Comparison of ENCODE assay signal across 10 cellular contexts in genomic region chr13:74573654-74574053, GRCh38.
DNase-seq lines count a peak whose midpoint lies in the region; ATAC-seq and TF ChIP-seq lines count a peak whose summit lies in the region.
"Had no signal": no experiment of that assay in that cellular context is flagged by ENCODE, and none has a peak within 500 bp of the region (broad histone marks: within the 10 kb centered on the region; RNA-seq: fewer than 3 reads in every experiment).

No MANE protein-coding gene starts in this region.

- no peaks in the 10 kb centered on the region for H3K9me3 ChIP-seq in SK-N-SH
- H3K9me3 ChIP-seq in mesenchymal stem cell (ENCODE audit: control insufficient read depth, low read length): no peaks in the 10 kb centered on the region

- H3K79me2 ChIP-seq in SK-N-SH (ENCODE audit: insufficient read depth) (no peaks in the 10 kb centered on the region), GM23338 (replicated peaks; ENCODE audit: insufficient read depth) (no peaks in the 10 kb centered on the region)

- H3K27ac Mint-ChIP-seq in GM23338: no peak overlapping the region
- no peak overlapping the region for H3K27ac Mint-ChIP-seq in activated CD8-positive, alpha-beta T cell treated with anti-CD3 and anti-CD28 coated beads, Interleukin-2, amount 10 ng/mL, durations not matched to agents 7 days and 5 days

- H3K27me3 Mint-ChIP-seq in GM23338 (ENCODE audit: insufficient read depth, low read depth, poor library complexity): peaks cover 7% of the 10 kb centered on the region
- H3K27me3 Mint-ChIP-seq in activated CD8-positive, alpha-beta T cell treated with anti-CD3 and anti-CD28 coated beads, Interleukin-2, amount 10 ng/mL, durations not matched to agents 7 days and 5 days (ENCODE audit: low read depth): peaks cover 40% of the 10 kb centered on the region

- H2BK12ac ChIP-seq in mesenchymal stem cell (ENCODE audit: low read length in 2 of 2): no peak overlapping the region

- H4K20me1 ChIP-seq in SK-N-SH (ENCODE audit: insufficient read depth) (no peaks in the 10 kb centered on the region), GM23338 (replicated peaks; ENCODE audit: insufficient read depth) (no peaks in the 10 kb centered on the region)

- H3K9ac ChIP-seq in SK-N-SH (no peak overlapping the region), mesenchymal stem cell (ENCODE audit: low read length) (no peak overlapping the region)
- H3K9ac ChIP-seq: GM23248 had no signal

- H3K27ac ChIP-seq in SK-N-SH (ENCODE audit: low read depth in 2 of 2, low read length in 1 of 2) (no peak overlapping the region), GM23338 (ENCODE audit: low read depth) (no peak overlapping the region), mesenchymal stem cell (ENCODE audit: low read length, poor library complexity, severe bottlenecking) (no peak overlapping the region), RWPE1 (no peak overlapping the region)
- H3K27ac ChIP-seq: GM23248 had no signal

- H3K9me2 ChIP-seq in SK-N-SH (no peaks in the 10 kb centered on the region), GM23338 (ENCODE audit: insufficient read depth) (no peaks in the 10 kb centered on the region; the same call in 1 of the 2 replicates)

- no peak overlapping the region for H3K18ac ChIP-seq in mesenchymal stem cell (ENCODE audit: low read depth in 1 of 2, low read length in 2 of 2)

- 85% methylated on average over 7 of the region's 7 CpGs for WGBS in SK-N-SH (ENCODE audit: low lambda C conversion rate)
- WGBS in mesenchymal stem cell: 55% methylated on average over 6 of the region's 7 CpGs

- 0 out of 2 replicates have a peak, but pooled peaks have one; percentile 11 for TF ChIP-seq RAD21 in SK-N-SH (IDR thresholded peaks at IDR 0.05; ENCODE audit: low read length)

- no peak overlapping the region for H4K8ac ChIP-seq in mesenchymal stem cell (ENCODE audit: low read length)

- H4K91ac ChIP-seq in mesenchymal stem cell (ENCODE audit: low read length): no peak overlapping the region

- ATAC-seq in SK-N-SH treated with all-trans-retinoic acid at 6 μM for 48 hours (no peak), GM23338 (peak; percentile 67)
- no peak for ATAC-seq in activated CD8-positive, alpha-beta T cell treated with anti-CD3 and anti-CD28 coated beads, Interleukin-2, amount 10 ng/mL, durations not matched to agents 7 days and 5 days

- H3K4me1 ChIP-seq in SK-N-SH (ENCODE audit: control insufficient read depth in 1 of 2, insufficient read depth in 2 of 2, low read depth in 1 of 2, low read length in 1 of 2) (peaks cover 0 to 15% of the 10 kb centered on the region in 2 experiments; a peak in 2 of 4 replicates), GM23338 (ENCODE audit: insufficient read depth) (peaks cover 24% of the 10 kb centered on the region; the same call in 1 of the 2 replicates), mesenchymal stem cell (ENCODE audit: control insufficient read depth, insufficient read depth, low read depth, low read length) (peaks cover 3% of the 10 kb centered on the region)

- no peak overlapping the region for H2BK15ac ChIP-seq in mesenchymal stem cell (ENCODE audit: low read depth, poor library complexity, severe bottlenecking)

- TF ChIP-seq EP300 in SK-N-SH (IDR thresholded peaks at IDR 0.05; ENCODE audit: borderline replicate concordance in 1 of 2, low read depth in 1 of 2, low read length in 1 of 2): no peak

- H3K4me2 ChIP-seq in SK-N-SH (no peak overlapping the region), GM23338 (no peak overlapping the region), mesenchymal stem cell (ENCODE audit: low read length, poor library complexity, severe bottlenecking) (no peak overlapping the region)

- H3K4me1 Mint-ChIP-seq in GM23338: peaks cover 22% of the 10 kb centered on the region
- peaks cover 16% of the 10 kb centered on the region for H3K4me1 Mint-ChIP-seq in activated CD8-positive, alpha-beta T cell treated with anti-CD3 and anti-CD28 coated beads, Interleukin-2, amount 10 ng/mL, durations not matched to agents 7 days and 5 days (ENCODE audit: low read depth)

- H3K79me1 ChIP-seq in mesenchymal stem cell (replicated peaks; ENCODE audit: low read length, poor library complexity, severe bottlenecking): no peaks in the 10 kb centered on the region

- no peaks in the 10 kb centered on the region for H3K9me3 Mint-ChIP-seq in GM23338
- H3K9me3 Mint-ChIP-seq in activated CD8-positive, alpha-beta T cell treated with anti-CD3 and anti-CD28 coated beads, Interleukin-2, amount 10 ng/mL, durations not matched to agents 7 days and 5 days (ENCODE audit: insufficient read depth): no peaks in the 10 kb centered on the region

- H3K23ac ChIP-seq in mesenchymal stem cell (ENCODE audit: low read length in 2 of 2): no peak overlapping the region

- no peak overlapping the region for H2BK5ac ChIP-seq in mesenchymal stem cell (ENCODE audit: low read depth, low read length, poor library complexity, severe bottlenecking)

- no peak overlapping the region for H3K4me3 Mint-ChIP-seq in GM23338
- no peak overlapping the region for H3K4me3 Mint-ChIP-seq in activated CD8-positive, alpha-beta T cell treated with anti-CD3 and anti-CD28 coated beads, Interleukin-2, amount 10 ng/mL, durations not matched to agents 7 days and 5 days

- DNase-seq in SK-N-SH (no peak), GM23338 (ENCODE audit: low spot score) (peak; percentile 78), kidney epithelial cell (ENCODE audit: low read depth) (no peak), mesenchymal stem cell (no peak), RWPE1 (ENCODE audit: low spot score) (no peak), occipital lobe (lab: John Stamatoyannopoulos, UW) (no peak)
- peak; percentile 33 for DNase-seq in activated CD8-positive, alpha-beta T cell treated with anti-CD3 and anti-CD28 coated beads, Interleukin-2, amount 10 ng/mL, durations not matched to agents 7 days and 5 days
- DNase-seq: GM23248, NCI-H2029 treated with DMSO at 0.1 percent for 48 hours had no signal

- CTCF ChIA-PET in SK-N-SH (lab: Yijun Ruan, JAX) (interaction anchor here (0.6 to 1.9 kb wide), 3 partner anchors 287 to 905 kb away, joined by 3 to 8 read pairs (median 3); no protein-coding TSS in a partner anchor), RWPE1 (lab: Yijun Ruan, JAX) (no interaction called here)
- CTCF ChIA-PET in activated CD8-positive, alpha-beta T cell treated with anti-CD3 and anti-CD28 coated beads, Interleukin-2, amount 10 ng/mL, durations not matched to agents 7 days and 5 days (lab: Charles Lee): interaction anchor here (0.7 kb wide), 2 partner anchors 15 to 101 kb away, joined by 3 read pairs; no protein-coding TSS in a partner anchor

- H3F3A ChIP-seq in SK-N-SH (replicated peaks; ENCODE audit: insufficient read depth) (no peaks in the 10 kb centered on the region), GM23338 (replicated peaks; ENCODE audit: low read depth) (no peaks in the 10 kb centered on the region)

- H3K14ac ChIP-seq in mesenchymal stem cell (ENCODE audit: low read length in 2 of 2): no peak overlapping the region

- no peak overlapping the region for H2AK5ac ChIP-seq in mesenchymal stem cell (ENCODE audit: low read length, severe bottlenecking)

- TF ChIP-seq CTCF in SK-N-SH (IDR thresholded peaks at IDR 0.05): peak; percentile 25; the same call in 1 of the 2 replicates
- TF ChIP-seq CTCF in GM23338 (conservative IDR thresholded peaks at IDR 0.05; ENCODE audit: low read depth in 2 of 2): peak; percentile 79 to 90
- peak; percentile 34 for TF ChIP-seq CTCF in kidney epithelial cell (IDR thresholded peaks at IDR 0.05; ENCODE audit: insufficient read depth, low read length, poor library complexity, severe bottlenecking)
- no peak for TF ChIP-seq CTCF in RWPE1 (conservative IDR thresholded peaks at IDR 0.05; ENCODE audit: low read depth)

- no peak overlapping the region for H3K4ac ChIP-seq in mesenchymal stem cell (ENCODE audit: low read depth in 1 of 2, low read length in 2 of 2)

- H2AFZ ChIP-seq in SK-N-SH (ENCODE audit: low read depth) (no peak overlapping the region), GM23338 (no peak overlapping the region), mesenchymal stem cell (ENCODE audit: low read depth, low read length) (no peak overlapping the region)
- H2AFZ ChIP-seq: GM23248 had no signal

- POLR2A ChIA-PET in SK-N-SH (lab: Yijun Ruan, JAX): no interaction called here
- POLR2A ChIA-PET in activated CD8-positive, alpha-beta T cell treated with anti-CD3 and anti-CD28 coated beads, Interleukin-2, amount 10 ng/mL, durations not matched to agents 7 days and 5 days (lab: Charles Lee): no interaction called here
- POLR2A ChIA-PET in RWPE1 (lab: Yijun Ruan, JAX; ENCODE audit: low non-redundant PET): no interaction called here

- no peaks in the 10 kb centered on the region for H3K36me3 Mint-ChIP-seq in GM23338 (ENCODE audit: low read depth)
- H3K36me3 Mint-ChIP-seq in activated CD8-positive, alpha-beta T cell treated with anti-CD3 and anti-CD28 coated beads, Interleukin-2, amount 10 ng/mL, durations not matched to agents 7 days and 5 days (ENCODE audit: low read depth): no peaks in the 10 kb centered on the region

- H3K4me3 ChIP-seq in SK-N-SH (ENCODE audit: low read depth in 2 of 2, low read length in 1 of 2) (no peak overlapping the region), GM23338 (no peak overlapping the region), kidney epithelial cell (ENCODE audit: low read depth, low read length) (no peak overlapping the region), mesenchymal stem cell (ENCODE audit: insufficient read depth in 1 of 2, low read depth in 1 of 2, low read length in 2 of 2) (no peak overlapping the region)
- H3K4me3 ChIP-seq: GM23248 had no signal

- H3K27me3 ChIP-seq in SK-N-SH (ENCODE audit: insufficient read depth) (peaks cover 5% of the 10 kb centered on the region; the same call in 1 of the 2 replicates), GM23338 (ENCODE audit: insufficient read depth) (peaks cover 17% of the 10 kb centered on the region; the same call in 1 of the 2 replicates), kidney epithelial cell (ENCODE audit: control insufficient read depth, insufficient read depth, low read length) (peaks cover 2% of the 10 kb centered on the region), mesenchymal stem cell (ENCODE audit: control insufficient read depth in 1 of 2, insufficient read depth in 1 of 2, low read length in 2 of 2) (no peaks in the 10 kb centered on the region)

- no peaks in the 10 kb centered on the region for H3K36me3 ChIP-seq in SK-N-SH (replicated peaks in 1 of 2; ENCODE audit: control insufficient read depth in 1 of 2, insufficient read depth in 2 of 2, low read length in 1 of 2)
- H3K36me3 ChIP-seq in GM23338 (ENCODE audit: insufficient read depth): no peaks in the 10 kb centered on the region
- H3K36me3 ChIP-seq in kidney epithelial cell (ENCODE audit: control insufficient read depth, insufficient read depth, low read length): no peaks in the 10 kb centered on the region
- H3K36me3 ChIP-seq in mesenchymal stem cell (ENCODE audit: control insufficient read depth in 1 of 2, insufficient read depth in 2 of 2, low read depth in 1 of 2, low read length in 2 of 2): no peaks in the 10 kb centered on the region

- H2BK120ac ChIP-seq in mesenchymal stem cell (ENCODE audit: low read depth, low read length): no peak overlapping the region

TF ChIP-seq in SK-N-SH, 30 proteins besides CTCF, POLR2A, EP300 and RAD21 (continues in another document):
- no peak for TF ChIP-seq JUND (IDR thresholded peaks at IDR 0.05)

TF ChIP-seq in GM23338, 12 proteins besides CTCF, POLR2A, EP300 and RAD21:
- TF ChIP-seq CREB1 (CRISPR knock-in tag; IDR thresholded peaks at IDR 0.05; ENCODE audit: low read depth) (no peak), ZNF114 (CRISPR knock-in tag; IDR thresholded peaks at IDR 0.05) (no peak)

Comparison
In these comparisons a context has a peak if more than half of its experiments do, and no peak if none do; other contexts are left out.
1. DNase-seq: peak in GM23338 (single experiment) and activated CD8-positive, alpha-beta T cell treated with anti-CD3 and anti-CD28 coated beads, Interleukin-2, amount 10 ng/mL, durations not matched to agents 7 days and 5 days (single experiment); none in SK-N-SH (single experiment), kidney epithelial cell (single experiment), mesenchymal stem cell (single experiment), RWPE1 (single experiment) and occipital lobe (single experiment).